9 cellular contexts compared by ENCODE assay signal in the genomic region with DNA sequence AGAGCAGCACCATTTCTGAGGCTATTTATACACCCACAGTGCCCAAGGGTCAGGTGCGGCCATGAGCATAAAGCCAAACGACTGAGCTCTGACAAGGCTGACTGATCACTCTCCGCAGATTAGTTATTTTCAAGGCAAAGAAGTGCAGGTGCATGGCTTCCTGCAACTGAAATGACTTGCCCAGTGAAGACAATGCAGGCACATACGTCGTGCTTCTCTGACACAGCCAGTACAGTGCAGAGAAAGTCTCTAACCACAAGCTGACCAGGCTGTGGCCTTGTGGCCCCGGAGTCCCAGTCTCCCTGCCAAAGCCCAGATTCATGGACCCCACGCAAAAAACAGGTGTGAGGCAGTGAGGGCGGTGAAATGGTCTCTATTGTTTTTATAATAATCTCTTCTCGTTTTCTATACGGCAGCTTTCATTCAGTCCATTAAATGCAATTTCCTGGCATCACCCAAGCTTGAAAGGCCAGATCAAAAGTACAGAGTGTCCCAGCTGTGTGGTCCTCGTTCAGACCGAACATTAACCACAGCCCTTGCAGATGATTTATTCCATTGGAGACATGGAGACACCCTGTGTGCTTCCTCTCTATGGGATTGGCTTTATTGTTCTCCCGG.
DNase-seq lines count a peak whose midpoint lies in the region; ATAC-seq, FAIRE-seq and TF ChIP-seq lines count a peak whose summit lies in the region.
"Had no signal": no experiment of that assay in that cellular context is flagged by ENCODE, and none has a peak within 500 bp of the region (broad histone marks: within the 10 kb centered on the region; RNA-seq: fewer than 3 reads in every experiment).

No MANE protein-coding gene starts in this region.

- H3K4me3 ChIP-seq in HAP-1, result no peak overlapping the region

- no peaks in the 10 kb centered on the region for H3K4me1 ChIP-seq in HAP-1

- H3K36me3 ChIP-seq in HAP-1 (replicated peaks), result no peaks in the 10 kb centered on the region

- intact Hi-C loops in posterior vena cava (cut with DNase I), result no loop called here

- DNase-seq in GM18507 (ENCODE audit: extremely low spot score, insufficient read length, low read depth) (peak; percentile 59), kidney tubule cell (ENCODE audit: low spot score) (peak; percentile 71), HAP-1 (ENCODE audit: low spot score in 2 of 2) (no peak), amniotic stem cell (lab: John Stamatoyannopoulos, UW) (no peak), H54 (ENCODE audit: insufficient read length, low spot score) (no peak), posterior vena cava (ENCODE audit: low spot score) (no peak)

- in situ Hi-C loops in HAP-1 (cut with MboI; ENCODE audit: low sequenced_read_pairs), result no loop called here

- no peak for TF ChIP-seq POLR2A in H54 (IDR thresholded peaks at IDR 0.05; ENCODE audit: low read depth, low read length)

- no peaks in the 10 kb centered on the region for H3K9me3 ChIP-seq in HAP-1

- ATAC-seq in GM21529 (IDR thresholded peaks at IDR 0.05; ENCODE audit: unreplicated experiment) (peak; percentile 90), HG03571 (IDR thresholded peaks at IDR 0.05; ENCODE audit: unreplicated experiment) (peak; percentile 95)

- FAIRE-seq in GM18507 (lab: Jason Lieb, UNC), result peak; percentile 97
- FAIRE-seq in H54 (lab: Jason Lieb, UNC), result no peak
- FAIRE-seq: endometrium had no signal

- H3K27me3 ChIP-seq in HAP-1 (ENCODE audit: low read depth), result no peaks in the 10 kb centered on the region

Comparison
In these comparisons a context has a peak if more than half of its experiments do, and no peak if none do; other contexts are left out.
1. DNase-seq: peak in GM18507 (single experiment) and kidney tubule cell (single experiment); none in HAP-1 (0 of 2), amniotic stem cell (single experiment), H54 (single experiment) and posterior vena cava (single experiment).